1 cellular context compared by ENCODE assay signal in genomic region chr10:112631501-112632410, GRCh38.
TF ChIP-seq lines count a peak whose summit lies in the region.

No MANE protein-coding gene starts in this region.

TF ChIP-seq in HepG2, 621 proteins besides CTCF, POLR2A, EP300 and RAD21 (continued from another document and continues in another):
- no peak for TF ChIP-seq ZNF207 (IDR thresholded peaks at IDR 0.05; ENCODE audit: borderline replicate concordance)
- peak; percentile 92 for TF ChIP-seq ELF3 (CRISPR knock-in tag; IDR thresholded peaks at IDR 0.05)
- no peak for TF ChIP-seq PRMT3 (CRISPR knock-in tag; IDR thresholded peaks at IDR 0.05; ENCODE audit: borderline replicate concordance, low read depth)
- TF ChIP-seq NPAS2 (CRISPR knock-in tag; IDR thresholded peaks at IDR 0.05; ENCODE audit: borderline replicate concordance) = no peak
- TF ChIP-seq ELF1 (CRISPR knock-in tag; IDR thresholded peaks at IDR 0.05) = peak; percentile 34; the same call in 1 of the 2 replicates
- no peak for TF ChIP-seq GTF2F1 (IDR thresholded peaks at IDR 0.05; ENCODE audit: low read length)
- no peak for TF ChIP-seq STAT5B (CRISPR knock-in tag; IDR thresholded peaks at IDR 0.05)
- TF ChIP-seq RFX5 (IDR thresholded peaks at IDR 0.05; ENCODE audit: low read depth, low read length) = no peak
- TF ChIP-seq HNF4G (IDR thresholded peaks at IDR 0.05; ENCODE audit: borderline replicate concordance, low read depth, low read length) = peak; percentile 26; the same call in 1 of the 2 replicates
- TF ChIP-seq HNF4G (CRISPR knock-in tag; IDR thresholded peaks at IDR 0.05; ENCODE audit: borderline replicate concordance, low read depth) = no peak
- TF ChIP-seq ZKSCAN5 (CRISPR knock-in tag; IDR thresholded peaks at IDR 0.05) = no peak
- peak; percentile 69 for TF ChIP-seq ZFY (CRISPR knock-in tag; IDR thresholded peaks at IDR 0.05)
- no peak for TF ChIP-seq ZNF138 (CRISPR knock-in tag; IDR thresholded peaks at IDR 0.05; ENCODE audit: low read depth)
- TF ChIP-seq CSRNP2 (CRISPR knock-in tag; conservative IDR thresholded peaks at IDR 0.05; ENCODE audit: low read depth) = no peak
- TF ChIP-seq ZBTB7A (CRISPR knock-in tag; IDR thresholded peaks at IDR 0.05) = no peak
- no peak for TF ChIP-seq ZNF597 (CRISPR knock-in tag; IDR thresholded peaks at IDR 0.05)
- no peak for TF ChIP-seq ATF7-NPFF (CRISPR knock-in tag; IDR thresholded peaks at IDR 0.05; ENCODE audit: low read depth)
- TF ChIP-seq ZNF333 (CRISPR knock-in tag; IDR thresholded peaks at IDR 0.05; ENCODE audit: borderline replicate concordance) = no peak
- TF ChIP-seq ZNF296 (CRISPR knock-in tag; conservative IDR thresholded peaks at IDR 0.05) = no peak
- TF ChIP-seq ZEB1 (IDR thresholded peaks at IDR 0.05; ENCODE audit: insufficient replicate concordance, low read depth) = no peak
- no peak for TF ChIP-seq GPN1 (CRISPR knock-in tag; IDR thresholded peaks at IDR 0.05; ENCODE audit: borderline replicate concordance)
- peak; percentile 60; the same call in 1 of the 2 replicates for TF ChIP-seq ZBED4 (CRISPR knock-in tag; IDR thresholded peaks at IDR 0.05; ENCODE audit: borderline replicate concordance)
- TF ChIP-seq PLRG1 (conservative IDR thresholded peaks at IDR 0.05) = no peak
- TF ChIP-seq AKAP8 (CRISPR knock-in tag; IDR thresholded peaks at IDR 0.05) = no peak
- TF ChIP-seq ZNF275 (CRISPR knock-in tag; IDR thresholded peaks at IDR 0.05; ENCODE audit: borderline replicate concordance) = no peak
- peak; percentile 97 for TF ChIP-seq ZMYM2 (CRISPR knock-in tag; IDR thresholded peaks at IDR 0.05)
- peak; percentile 48 for TF ChIP-seq CREB1 (IDR thresholded peaks at IDR 0.05)
- peak; percentile 86 for TF ChIP-seq CREB1 (CRISPR knock-in tag; IDR thresholded peaks at IDR 0.05)
- peak; percentile 81; the same call in 1 of the 2 replicates for TF ChIP-seq JUNB (CRISPR knock-in tag; IDR thresholded peaks at IDR 0.05; ENCODE audit: borderline replicate concordance)
- no peak for TF ChIP-seq FLYWCH1 (CRISPR knock-in tag; IDR thresholded peaks at IDR 0.05)
- TF ChIP-seq ZNF274 (CRISPR knock-in tag; IDR thresholded peaks at IDR 0.05) = no peak
- no peak for TF ChIP-seq RFXAP (CRISPR knock-in tag; IDR thresholded peaks at IDR 0.05; ENCODE audit: borderline replicate concordance)
- TF ChIP-seq SP4 (CRISPR knock-in tag; IDR thresholded peaks at IDR 0.05) = no peak
- TF ChIP-seq RELA (CRISPR knock-in tag; IDR thresholded peaks at IDR 0.05) = no peak
- TF ChIP-seq RARG (CRISPR knock-in tag; IDR thresholded peaks at IDR 0.05; ENCODE audit: low read depth) = no peak
- TF ChIP-seq ZNF557 (CRISPR knock-in tag; IDR thresholded peaks at IDR 0.05) = no peak
- no peak for TF ChIP-seq MLXIP (CRISPR knock-in tag; IDR thresholded peaks at IDR 0.05; ENCODE audit: borderline replicate concordance)
- TF ChIP-seq TCF7L2 (IDR thresholded peaks at IDR 0.05; ENCODE audit: low read depth, low read length) = no peak
- peak; percentile 87 for TF ChIP-seq ARNTL (CRISPR knock-in tag; IDR thresholded peaks at IDR 0.05)
- TF ChIP-seq EHMT2 (IDR thresholded peaks at IDR 0.05; ENCODE audit: borderline replicate concordance, low read depth, low read length) = peak; percentile 85; the same call in 1 of the 2 replicates
- TF ChIP-seq HHEX (CRISPR knock-in tag; IDR thresholded peaks at IDR 0.05) = no peak
- TF ChIP-seq MTERF4 (CRISPR knock-in tag; IDR thresholded peaks at IDR 0.05) = no peak
- TF ChIP-seq ZNF747 (CRISPR knock-in tag; IDR thresholded peaks at IDR 0.05; ENCODE audit: borderline replicate concordance) = no peak
- no peak for TF ChIP-seq ZNF329 (CRISPR knock-in tag; IDR thresholded peaks at IDR 0.05; ENCODE audit: low read depth)
- no peak for TF ChIP-seq MATR3 (CRISPR knock-in tag; IDR thresholded peaks at IDR 0.05)
- TF ChIP-seq ZNF652 (CRISPR knock-in tag; IDR thresholded peaks at IDR 0.05; ENCODE audit: borderline replicate concordance, low read depth) = peak; percentile 96
- TF ChIP-seq ZBTB40 (IDR thresholded peaks at IDR 0.05) = no peak
- TF ChIP-seq ZBTB40 (CRISPR knock-in tag; IDR thresholded peaks at IDR 0.05) = no peak
